ENCODE assay signal across 1 cellular context in genomic region chr3:42025388-42026138, GRCh38.
TF ChIP-seq lines count a peak whose summit lies in the region.

No MANE protein-coding gene starts in this region.

TF ChIP-seq in K562, 482 proteins besides CTCF, POLR2A, EP300 and RAD21 (continued from another document and continues in another):
- TF ChIP-seq, protein P1, sequence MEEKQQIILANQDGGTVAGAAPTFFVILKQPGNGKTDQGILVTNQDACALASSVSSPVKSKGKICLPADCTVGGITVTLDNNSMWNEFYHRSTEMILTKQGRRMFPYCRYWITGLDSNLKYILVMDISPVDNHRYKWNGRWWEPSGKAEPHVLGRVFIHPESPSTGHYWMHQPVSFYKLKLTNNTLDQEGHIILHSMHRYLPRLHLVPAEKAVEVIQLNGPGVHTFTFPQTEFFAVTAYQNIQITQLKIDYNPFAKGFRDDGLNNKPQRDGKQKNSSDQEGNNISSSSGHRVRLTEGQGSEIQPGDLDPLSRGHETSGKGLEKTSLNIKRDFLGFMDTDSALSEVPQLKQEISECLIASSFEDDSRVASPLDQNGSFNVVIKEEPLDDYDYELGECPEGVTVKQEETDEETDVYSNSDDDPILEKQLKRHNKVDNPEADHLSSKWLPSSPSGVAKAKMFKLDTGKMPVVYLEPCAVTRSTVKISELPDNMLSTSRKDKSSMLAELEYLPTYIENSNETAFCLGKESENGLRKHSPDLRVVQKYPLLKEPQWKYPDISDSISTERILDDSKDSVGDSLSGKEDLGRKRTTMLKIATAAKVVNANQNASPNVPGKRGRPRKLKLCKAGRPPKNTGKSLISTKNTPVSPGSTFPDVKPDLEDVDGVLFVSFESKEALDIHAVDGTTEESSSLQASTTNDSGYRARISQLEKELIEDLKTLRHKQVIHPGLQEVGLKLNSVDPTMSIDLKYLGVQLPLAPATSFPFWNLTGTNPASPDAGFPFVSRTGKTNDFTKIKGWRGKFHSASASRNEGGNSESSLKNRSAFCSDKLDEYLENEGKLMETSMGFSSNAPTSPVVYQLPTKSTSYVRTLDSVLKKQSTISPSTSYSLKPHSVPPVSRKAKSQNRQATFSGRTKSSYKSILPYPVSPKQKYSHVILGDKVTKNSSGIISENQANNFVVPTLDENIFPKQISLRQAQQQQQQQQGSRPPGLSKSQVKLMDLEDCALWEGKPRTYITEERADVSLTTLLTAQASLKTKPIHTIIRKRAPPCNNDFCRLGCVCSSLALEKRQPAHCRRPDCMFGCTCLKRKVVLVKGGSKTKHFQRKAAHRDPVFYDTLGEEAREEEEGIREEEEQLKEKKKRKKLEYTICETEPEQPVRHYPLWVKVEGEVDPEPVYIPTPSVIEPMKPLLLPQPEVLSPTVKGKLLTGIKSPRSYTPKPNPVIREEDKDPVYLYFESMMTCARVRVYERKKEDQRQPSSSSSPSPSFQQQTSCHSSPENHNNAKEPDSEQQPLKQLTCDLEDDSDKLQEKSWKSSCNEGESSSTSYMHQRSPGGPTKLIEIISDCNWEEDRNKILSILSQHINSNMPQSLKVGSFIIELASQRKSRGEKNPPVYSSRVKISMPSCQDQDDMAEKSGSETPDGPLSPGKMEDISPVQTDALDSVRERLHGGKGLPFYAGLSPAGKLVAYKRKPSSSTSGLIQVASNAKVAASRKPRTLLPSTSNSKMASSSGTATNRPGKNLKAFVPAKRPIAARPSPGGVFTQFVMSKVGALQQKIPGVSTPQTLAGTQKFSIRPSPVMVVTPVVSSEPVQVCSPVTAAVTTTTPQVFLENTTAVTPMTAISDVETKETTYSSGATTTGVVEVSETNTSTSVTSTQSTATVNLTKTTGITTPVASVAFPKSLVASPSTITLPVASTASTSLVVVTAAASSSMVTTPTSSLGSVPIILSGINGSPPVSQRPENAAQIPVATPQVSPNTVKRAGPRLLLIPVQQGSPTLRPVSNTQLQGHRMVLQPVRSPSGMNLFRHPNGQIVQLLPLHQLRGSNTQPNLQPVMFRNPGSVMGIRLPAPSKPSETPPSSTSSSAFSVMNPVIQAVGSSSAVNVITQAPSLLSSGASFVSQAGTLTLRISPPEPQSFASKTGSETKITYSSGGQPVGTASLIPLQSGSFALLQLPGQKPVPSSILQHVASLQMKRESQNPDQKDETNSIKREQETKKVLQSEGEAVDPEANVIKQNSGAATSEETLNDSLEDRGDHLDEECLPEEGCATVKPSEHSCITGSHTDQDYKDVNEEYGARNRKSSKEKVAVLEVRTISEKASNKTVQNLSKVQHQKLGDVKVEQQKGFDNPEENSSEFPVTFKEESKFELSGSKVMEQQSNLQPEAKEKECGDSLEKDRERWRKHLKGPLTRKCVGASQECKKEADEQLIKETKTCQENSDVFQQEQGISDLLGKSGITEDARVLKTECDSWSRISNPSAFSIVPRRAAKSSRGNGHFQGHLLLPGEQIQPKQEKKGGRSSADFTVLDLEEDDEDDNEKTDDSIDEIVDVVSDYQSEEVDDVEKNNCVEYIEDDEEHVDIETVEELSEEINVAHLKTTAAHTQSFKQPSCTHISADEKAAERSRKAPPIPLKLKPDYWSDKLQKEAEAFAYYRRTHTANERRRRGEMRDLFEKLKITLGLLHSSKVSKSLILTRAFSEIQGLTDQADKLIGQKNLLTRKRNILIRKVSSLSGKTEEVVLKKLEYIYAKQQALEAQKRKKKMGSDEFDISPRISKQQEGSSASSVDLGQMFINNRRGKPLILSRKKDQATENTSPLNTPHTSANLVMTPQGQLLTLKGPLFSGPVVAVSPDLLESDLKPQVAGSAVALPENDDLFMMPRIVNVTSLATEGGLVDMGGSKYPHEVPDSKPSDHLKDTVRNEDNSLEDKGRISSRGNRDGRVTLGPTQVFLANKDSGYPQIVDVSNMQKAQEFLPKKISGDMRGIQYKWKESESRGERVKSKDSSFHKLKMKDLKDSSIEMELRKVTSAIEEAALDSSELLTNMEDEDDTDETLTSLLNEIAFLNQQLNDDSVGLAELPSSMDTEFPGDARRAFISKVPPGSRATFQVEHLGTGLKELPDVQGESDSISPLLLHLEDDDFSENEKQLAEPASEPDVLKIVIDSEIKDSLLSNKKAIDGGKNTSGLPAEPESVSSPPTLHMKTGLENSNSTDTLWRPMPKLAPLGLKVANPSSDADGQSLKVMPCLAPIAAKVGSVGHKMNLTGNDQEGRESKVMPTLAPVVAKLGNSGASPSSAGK (IDR thresholded peaks at IDR 0.05): no peak
- TF ChIP-seq PRDM10 (IDR thresholded peaks at IDR 0.05; ENCODE audit: partially characterized antibody): no peak
- TF ChIP-seq FOXK2 (conservative IDR thresholded peaks at IDR 0.05 in 1 of 2, IDR thresholded peaks at IDR 0.05 in 1 of 2; ENCODE audit: low read depth in 2 of 2): peak in 1 of 2 experiments; percentile 31; a peak in 1 of 4 replicates
- TF ChIP-seq SNRNP70 (optimal IDR thresholded peaks at IDR 0.05; ENCODE audit: low read depth, low read length): no peak
- TF ChIP-seq ETV1 (tag; conservative IDR thresholded peaks at IDR 0.05; ENCODE audit: low read depth): 0 out of 2 replicates have a peak, but pooled peaks have one; percentile 19
- TF ChIP-seq ILK (tag; IDR thresholded peaks at IDR 0.05; ENCODE audit: borderline replicate concordance, low read depth): no peak
- TF ChIP-seq KHSRP (IDR thresholded peaks at IDR 0.05): no peak
- TF ChIP-seq ZNF79 (CRISPR knock-in tag; IDR thresholded peaks at IDR 0.05; ENCODE audit: low read depth): no peak
- no peak for TF ChIP-seq NR2C2 (CRISPR knock-in tag; IDR thresholded peaks at IDR 0.05)
- TF ChIP-seq NR2C2 (tag; IDR thresholded peaks at IDR 0.05): no peak
- no peak for TF ChIP-seq ZNF778 (CRISPR knock-in tag; IDR thresholded peaks at IDR 0.05)
- TF ChIP-seq, protein P2, sequence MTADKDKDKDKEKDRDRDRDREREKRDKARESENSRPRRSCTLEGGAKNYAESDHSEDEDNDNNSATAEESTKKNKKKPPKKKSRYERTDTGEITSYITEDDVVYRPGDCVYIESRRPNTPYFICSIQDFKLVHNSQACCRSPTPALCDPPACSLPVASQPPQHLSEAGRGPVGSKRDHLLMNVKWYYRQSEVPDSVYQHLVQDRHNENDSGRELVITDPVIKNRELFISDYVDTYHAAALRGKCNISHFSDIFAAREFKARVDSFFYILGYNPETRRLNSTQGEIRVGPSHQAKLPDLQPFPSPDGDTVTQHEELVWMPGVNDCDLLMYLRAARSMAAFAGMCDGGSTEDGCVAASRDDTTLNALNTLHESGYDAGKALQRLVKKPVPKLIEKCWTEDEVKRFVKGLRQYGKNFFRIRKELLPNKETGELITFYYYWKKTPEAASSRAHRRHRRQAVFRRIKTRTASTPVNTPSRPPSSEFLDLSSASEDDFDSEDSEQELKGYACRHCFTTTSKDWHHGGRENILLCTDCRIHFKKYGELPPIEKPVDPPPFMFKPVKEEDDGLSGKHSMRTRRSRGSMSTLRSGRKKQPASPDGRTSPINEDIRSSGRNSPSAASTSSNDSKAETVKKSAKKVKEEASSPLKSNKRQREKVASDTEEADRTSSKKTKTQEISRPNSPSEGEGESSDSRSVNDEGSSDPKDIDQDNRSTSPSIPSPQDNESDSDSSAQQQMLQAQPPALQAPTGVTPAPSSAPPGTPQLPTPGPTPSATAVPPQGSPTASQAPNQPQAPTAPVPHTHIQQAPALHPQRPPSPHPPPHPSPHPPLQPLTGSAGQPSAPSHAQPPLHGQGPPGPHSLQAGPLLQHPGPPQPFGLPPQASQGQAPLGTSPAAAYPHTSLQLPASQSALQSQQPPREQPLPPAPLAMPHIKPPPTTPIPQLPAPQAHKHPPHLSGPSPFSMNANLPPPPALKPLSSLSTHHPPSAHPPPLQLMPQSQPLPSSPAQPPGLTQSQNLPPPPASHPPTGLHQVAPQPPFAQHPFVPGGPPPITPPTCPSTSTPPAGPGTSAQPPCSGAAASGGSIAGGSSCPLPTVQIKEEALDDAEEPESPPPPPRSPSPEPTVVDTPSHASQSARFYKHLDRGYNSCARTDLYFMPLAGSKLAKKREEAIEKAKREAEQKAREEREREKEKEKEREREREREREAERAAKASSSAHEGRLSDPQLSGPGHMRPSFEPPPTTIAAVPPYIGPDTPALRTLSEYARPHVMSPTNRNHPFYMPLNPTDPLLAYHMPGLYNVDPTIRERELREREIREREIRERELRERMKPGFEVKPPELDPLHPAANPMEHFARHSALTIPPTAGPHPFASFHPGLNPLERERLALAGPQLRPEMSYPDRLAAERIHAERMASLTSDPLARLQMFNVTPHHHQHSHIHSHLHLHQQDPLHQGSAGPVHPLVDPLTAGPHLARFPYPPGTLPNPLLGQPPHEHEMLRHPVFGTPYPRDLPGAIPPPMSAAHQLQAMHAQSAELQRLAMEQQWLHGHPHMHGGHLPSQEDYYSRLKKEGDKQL (CRISPR knock-in tag; IDR thresholded peaks at IDR 0.05; ENCODE audit: borderline replicate concordance): no peak
- peak; percentile 82 for TF ChIP-seq BHLHE40 (IDR thresholded peaks at IDR 0.05; ENCODE audit: low read length)
- TF ChIP-seq CREM (IDR thresholded peaks at IDR 0.05; ENCODE audit: low read depth): peak; percentile 72
- TF ChIP-seq ZNF12 (CRISPR knock-in tag; IDR thresholded peaks at IDR 0.05): no peak
- TF ChIP-seq ZKSCAN3 (CRISPR knock-in tag; IDR thresholded peaks at IDR 0.05): no peak
- TF ChIP-seq CREB1 (IDR thresholded peaks at IDR 0.05): no peak
- TF ChIP-seq CREB1 (CRISPR knock-in tag; IDR thresholded peaks at IDR 0.05): no peak
- TF ChIP-seq, protein P3, sequence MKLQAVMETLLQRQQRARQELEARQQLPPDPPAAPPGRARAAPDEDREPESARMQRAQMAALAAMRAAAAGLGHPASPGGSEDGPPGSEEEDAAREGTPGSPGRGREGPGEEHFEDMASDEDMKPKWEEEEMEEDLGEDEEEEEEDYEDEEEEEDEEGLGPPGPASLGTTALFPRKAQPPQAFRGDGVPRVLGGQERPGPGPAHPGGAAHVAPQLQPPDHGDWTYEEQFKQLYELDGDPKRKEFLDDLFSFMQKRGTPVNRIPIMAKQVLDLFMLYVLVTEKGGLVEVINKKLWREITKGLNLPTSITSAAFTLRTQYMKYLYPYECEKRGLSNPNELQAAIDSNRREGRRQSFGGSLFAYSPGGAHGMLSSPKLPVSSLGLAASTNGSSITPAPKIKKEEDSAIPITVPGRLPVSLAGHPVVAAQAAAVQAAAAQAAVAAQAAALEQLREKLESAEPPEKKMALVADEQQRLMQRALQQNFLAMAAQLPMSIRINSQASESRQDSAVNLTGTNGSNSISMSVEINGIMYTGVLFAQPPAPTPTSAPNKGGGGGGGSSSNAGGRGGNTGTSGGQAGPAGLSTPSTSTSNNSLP (IDR thresholded peaks at IDR 0.05; ENCODE audit: borderline replicate concordance, low read depth, low read length): 0 out of 2 replicates have a peak, but pooled peaks have one; percentile 11
- TF ChIP-seq MLLT1 (IDR thresholded peaks at IDR 0.05): peak; percentile 42 to 74; a peak in 3 of 4 replicates
- peak; percentile 87 for TF ChIP-seq JUN (IDR thresholded peaks at IDR 0.05; ENCODE audit: borderline replicate concordance, low read depth, low read length)
- TF ChIP-seq JUN (CRISPR knock-in tag; IDR thresholded peaks at IDR 0.05; ENCODE audit: borderline replicate concordance): no peak
- TF ChIP-seq TRIM28 (IDR thresholded peaks at IDR 0.05): no peak
- TF ChIP-seq YBX1 (IDR thresholded peaks at IDR 0.05): peak; percentile 72; the same call in 1 of the 2 replicates
- 0 out of 2 replicates have a peak, but pooled peaks have one; percentile 21 for TF ChIP-seq ZNF644 (tag; IDR thresholded peaks at IDR 0.05; ENCODE audit: low read depth)
- TF ChIP-seq NR2F6 (CRISPR knock-in tag; IDR thresholded peaks at IDR 0.05): no peak
